ENCODE assay signal across 8 cellular contexts in genomic region chr1:86741947-86742572, GRCh38. TPM values are rescaled to one million over a fixed set of nuclear protein-coding genes. Genes with fewer than 3 reads are reported as not detected.
DNase-seq lines count a peak whose midpoint lies in the region; ATAC-seq, FAIRE-seq and TF ChIP-seq lines count a peak whose summit lies in the region.

No MANE protein-coding gene starts in this region.

- H3K27ac ChIP-seq in left ventricle myocardium inferior (replicated peaks) = no peak overlapping the region

- ATAC-seq in GM21737 (IDR thresholded peaks at IDR 0.05; ENCODE audit: unreplicated experiment) = no peak

- TF ChIP-seq CTCF in left ventricle myocardium inferior (IDR thresholded peaks at IDR 0.05; ENCODE audit: borderline replicate concordance) (peak; percentile 73), type B pancreatic cell (conservative IDR thresholded peaks at IDR 0.05) (peak; percentile 85)

- intact Hi-C loops in left ventricle myocardium inferior (cut with micrococcal nuclease) (no loop called here), cardiac septum (cut with DNase I) (no loop called here)

- FAIRE-seq in RCC 7860 (lab: Jason Lieb, UNC) = no peak

- H3K4me1 Mint-ChIP-seq in type B pancreatic cell (ENCODE audit: unreplicated experiment) = no peaks in the 10 kb centered on the region

- DNase-seq in left ventricle myocardium inferior (no peak), cardiac septum (ENCODE audit: low spot score) (no peak), NCI-H510A treated with DMSO at 0.1 percent for 48 hours (lab: John Stamatoyannopoulos, UW) (peak; percentile 74), astrocyte of the hippocampus (ENCODE audit: low read depth, low spot score) (peak; percentile 41), left kidney (ENCODE audit: low read depth, low spot score) (peak; percentile 33), type B pancreatic cell (ENCODE audit: extremely low spot score, unreplicated experiment) (no peak), RCC 7860 (ENCODE audit: low spot score) (no peak)

- peaks cover 28% of the 10 kb centered on the region for H3K4me1 ChIP-seq in left ventricle myocardium inferior

- H3K27me3 Mint-ChIP-seq in type B pancreatic cell = no peaks in the 10 kb centered on the region

- H3K27ac Mint-ChIP-seq in type B pancreatic cell = no peak overlapping the region

- no peak overlapping the region for H3K4me3 Mint-ChIP-seq in type B pancreatic cell

- no peak overlapping the region for H3K4me3 ChIP-seq in left ventricle myocardium inferior

- peaks cover 75% of the 10 kb centered on the region for H3K36me3 ChIP-seq in left ventricle myocardium inferior

- H3K36me3 Mint-ChIP-seq in type B pancreatic cell = peaks cover 10% of the 10 kb centered on the region

- no peaks in the 10 kb centered on the region for H3K9me3 Mint-ChIP-seq in type B pancreatic cell

- H3K27me3 ChIP-seq in left ventricle myocardium inferior (ENCODE audit: low read depth) = no peaks in the 10 kb centered on the region

- H3K9me3 ChIP-seq in left ventricle myocardium inferior (replicated peaks) = no peaks in the 10 kb centered on the region

RNA-seq across cellular contexts. Expression of gene SH3GLB1, which starts 37.7 kb away (rescaled TPM):
- 114 TPM for total RNA-seq in left ventricle myocardium inferior
- 160 TPM for total RNA-seq in cardiac septum
- 47.5 and 52.6 TPM in 2 replicates for total RNA-seq in type B pancreatic cell (ENCODE audit: low replicate concordance)

Comparison
In these comparisons a context has a peak if more than half of its experiments do, and no peak if none do; other contexts are left out.
1. DNase-seq: peak in NCI-H510A treated with DMSO at 0.1 percent for 48 hours (single experiment), astrocyte of the hippocampus (single experiment) and left kidney (single experiment); none in left ventricle myocardium inferior (single experiment), cardiac septum (single experiment), type B pancreatic cell (single experiment) and RCC 7860 (single experiment).